27 cellular contexts compared by ENCODE assay signal in genomic region chr5:178765753-178766300, GRCh38. TPM values are rescaled to one million over a fixed set of nuclear protein-coding genes. Genes with fewer than 3 reads are reported as not detected.
DNase-seq lines count a peak whose midpoint lies in the region; ATAC-seq and TF ChIP-seq lines count a peak whose summit lies in the region.
"Had no signal": no experiment of that assay in that cellular context is flagged by ENCODE, and none has a peak within 500 bp of the region (broad histone marks: within the 10 kb centered on the region; RNA-seq: fewer than 3 reads in every experiment).

No MANE protein-coding gene starts in this region.

- no peak for ATAC-seq in GM18858 (IDR thresholded peaks at IDR 0.05; ENCODE audit: unreplicated experiment)
- ATAC-seq: HCT116, HepG2, PC-3 had no signal

- no peak overlapping the region for H3K4me3 Mint-ChIP-seq in type B pancreatic cell
- H3K4me3 Mint-ChIP-seq: B cell had no signal

- H3K4me1 Mint-ChIP-seq in type B pancreatic cell (ENCODE audit: unreplicated experiment), result no peaks in the 10 kb centered on the region
- H3K4me1 Mint-ChIP-seq: B cell; CD8-positive, alpha-beta memory T cell had no signal

- H3K27ac Mint-ChIP-seq in type B pancreatic cell, result peak overlapping the region; percentile 7
- H3K27ac Mint-ChIP-seq: B cell; CD8-positive, alpha-beta memory T cell had no signal

- H3K36me3 Mint-ChIP-seq in type B pancreatic cell, result no peaks in the 10 kb centered on the region
- H3K36me3 Mint-ChIP-seq: CD8-positive, alpha-beta memory T cell had no signal

- H3K4me3 ChIP-seq in epithelial cell of esophagus (ENCODE audit: low read length), result no peak overlapping the region
- H3K4me3 ChIP-seq: SJSA1 had no signal

- TF ChIP-seq CTCF in epithelial cell of esophagus (IDR thresholded peaks at IDR 0.05; ENCODE audit: insufficient read depth, low read depth, low read length, missing control alignments), result no peak
- TF ChIP-seq CTCF in type B pancreatic cell (conservative IDR thresholded peaks at IDR 0.05), result no peak

- H3K9me3 Mint-ChIP-seq in type B pancreatic cell, result peaks cover 7% of the 10 kb centered on the region

- DNase-seq in NCI-H1105 treated with DMSO at 0.1 percent for 48 hours (lab: John Stamatoyannopoulos, UW) (peak; percentile 57), NCI-H1105 (lab: John Stamatoyannopoulos, UW) (no peak), epithelial cell of esophagus (ENCODE audit: low read depth) (peak; percentile 73), left kidney (ENCODE audit: low read depth, low spot score) (peak; percentile 80), type B pancreatic cell (ENCODE audit: extremely low spot score, unreplicated experiment) (no peak)
- DNase-seq in activated CD4-positive, CD25-positive, alpha-beta regulatory T cell (lab: John Stamatoyannopoulos, UW), result no peak
- DNase-seq: CD8-positive, alpha-beta memory T cell; DMS 273 treated with DMSO at 0.1 percent for 48 hours; DMS79; EL; GDM1; Karpas-422; NCI-H1092 treated with DMSO at 0.1 percent for 48 hours; NCI-H146; NCI-H1930; NCI-H2107; NCI-H446 treated with DMSO at 0.1 percent for 48 hours; NCI-H526; NCI-H82; NK-92 treated with Interleukin-12 subunit alpha and Interleukin-12 subunit beta, amount 100 ng/mL, for 24 hours; PC-3; Right ventricle myocardium superior had no signal

- peaks cover 7% of the 10 kb centered on the region for H3K27me3 Mint-ChIP-seq in type B pancreatic cell

RNA-seq across cellular contexts. Expression of gene ZNF354A, which starts 35.4 kb away (rescaled TPM):
- 13.4 and 20.5 TPM in 2 replicates for total RNA-seq in type B pancreatic cell (ENCODE audit: low replicate concordance)

Comparison
In these comparisons a context has a peak if more than half of its experiments do, and no peak if none do; other contexts are left out.
1. DNase-seq: peak in NCI-H1105 treated with DMSO at 0.1 percent for 48 hours (single experiment), epithelial cell of esophagus (single experiment) and left kidney (single experiment); none in NCI-H1105 (single experiment), type B pancreatic cell (single experiment) and activated CD4-positive, CD25-positive, alpha-beta regulatory T cell (0 of 4).